17 cellular contexts compared by ENCODE assay signal in the genomic region with DNA sequence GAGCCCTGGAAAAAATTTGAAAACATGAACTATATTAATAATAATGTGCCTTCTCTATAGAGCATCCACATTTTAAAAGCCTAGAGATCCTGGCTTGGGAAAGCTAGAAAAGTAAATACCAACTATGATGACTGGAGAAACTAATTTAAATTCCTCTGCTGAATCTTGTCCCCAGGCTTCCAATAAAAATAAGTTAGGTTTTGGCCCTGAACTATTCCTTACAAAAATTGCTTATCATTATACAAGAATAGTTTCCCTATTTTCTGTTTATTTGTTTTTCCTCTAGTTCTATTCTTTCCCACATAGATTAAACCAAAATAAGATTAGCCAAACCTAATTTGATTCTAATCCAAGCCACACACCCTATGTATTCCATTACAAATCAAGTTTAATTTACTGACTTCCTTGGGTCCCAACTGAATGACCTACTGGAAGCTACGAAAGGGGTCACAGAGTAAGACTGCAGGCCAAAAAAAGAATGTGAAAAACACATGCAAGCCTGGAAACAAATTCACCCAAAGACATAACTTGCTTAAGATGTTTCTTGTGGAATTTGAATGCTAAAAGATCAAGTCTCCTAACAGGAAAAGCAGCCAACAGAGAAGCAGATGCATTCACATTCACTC.
A peak's percentile ranks its signal among the peaks of the same experiment; 100 is the strongest.
DNase-seq lines count a peak whose midpoint lies in the region; ATAC-seq and TF ChIP-seq lines count a peak whose summit lies in the region.
"Had no signal": no experiment of that assay in that cellular context is flagged by ENCODE, and none has a peak within 500 bp of the region (broad histone marks: within the 10 kb centered on the region; RNA-seq: fewer than 3 reads in every experiment).

No MANE protein-coding gene starts in this region.

- POLR2A ChIA-PET in T-cell (lab: Charles Lee) = interaction anchor here in 1 of 2 donors (0.5 to 0.6 kb wide), 2 partner anchors 191 to 703 kb away, joined by 3 to 20 read pairs; no protein-coding TSS in a partner anchor

- H3K27ac ChIP-seq in left ventricle myocardium inferior (replicated peaks) = peak overlapping the region; percentile 44
- H3K27ac ChIP-seq: BLaER1, pancreas had no signal

- CTCF ChIA-PET in T-cell (lab: Charles Lee) = no interaction called here

- no peak overlapping the region for H3K27ac Mint-ChIP-seq in T-cell
- H3K27ac Mint-ChIP-seq: activated CD4-positive, alpha-beta memory T cell treated with anti-CD3 and anti-CD28 coated beads for 36 hours had no signal

- no peak for TF ChIP-seq CTCF in left ventricle myocardium inferior (IDR thresholded peaks at IDR 0.05; ENCODE audit: borderline replicate concordance)

- H3K9me3 Mint-ChIP-seq in T-cell = peaks cover 0 to 5% (median 0%) of the 10 kb centered on the region in 3 donors

- H3K27me3 Mint-ChIP-seq in T-cell = no peaks in the 10 kb centered on the region
- H3K27me3 Mint-ChIP-seq: activated CD4-positive, alpha-beta memory T cell treated with anti-CD3 and anti-CD28 coated beads for 36 hours; stimulated activated naive B cell treated with anti-CD40 and anti-IgM and Interleukin-4, amounts not matched to agents 10 μg/mL and 1 μg/mL and 100 μg/mL, for 72 hours had no signal

- H3K9ac ChIP-seq in adipocyte (ENCODE audit: low read length) = peak overlapping the region; percentile 63
- H3K9ac ChIP-seq: BLaER1 had no signal

- DNase-seq in EL = peak; percentile 23
- DNase-seq in adipocyte (ENCODE audit: low read depth) = peak; percentile 53
- no peak for DNase-seq in left ventricle myocardium inferior
- DNase-seq in stromal cell of bone marrow (ENCODE audit: low read depth) = peak; percentile 18
- no peak for DNase-seq in T-cell
- DNase-seq in activated effector memory CD4-positive, alpha-beta T cell treated with anti-CD3 and anti-CD28 coated beads, Interleukin-2, amount 50 U/mL, for 16 hours = no peak
- DNase-seq in NCI-H187 (lab: John Stamatoyannopoulos, UW) = no peak
- DNase-seq: activated CD4-positive, alpha-beta memory T cell treated with anti-CD3 and anti-CD28 coated beads for 36 hours; activated T-cell treated with anti-CD3 and anti-CD28 coated beads, Interleukin-2, amount 50 U/mL, for 48 hours; kidney; MG63; NCI-H187 treated with DMSO at 0.1 percent for 48 hours; NCI-H526 treated with DMSO at 0.1 percent for 48 hours; pancreas; stimulated activated naive B cell treated with anti-CD40 and anti-IgM and Interleukin-4, amounts not matched to agents 10 μg/mL and 1 μg/mL and 100 μg/mL, for 72 hours had no signal

- H3K36me3 ChIP-seq in adipocyte (ENCODE audit: control insufficient read depth, insufficient read depth, low read length, severe bottlenecking) = peaks cover 2% of the 10 kb centered on the region
- H3K36me3 ChIP-seq in left ventricle myocardium inferior = peaks cover 10% of the 10 kb centered on the region

- H3K4me3 Mint-ChIP-seq in T-cell = no peak overlapping the region
- H3K4me3 Mint-ChIP-seq: activated CD4-positive, alpha-beta memory T cell treated with anti-CD3 and anti-CD28 coated beads for 36 hours; stimulated activated naive B cell treated with anti-CD40 and anti-IgM and Interleukin-4, amounts not matched to agents 10 μg/mL and 1 μg/mL and 100 μg/mL, for 72 hours had no signal

- H3K4me1 Mint-ChIP-seq in T-cell = no peaks in the 10 kb centered on the region

- intact Hi-C loops in left ventricle myocardium inferior (cut with micrococcal nuclease) = loop anchor here (5.0 to 10.0 kb wide), 3 partner anchors 179 to 707 kb away; no protein-coding TSS in a partner anchor

- no peaks in the 10 kb centered on the region for H3K9me3 ChIP-seq in adipocyte (ENCODE audit: control insufficient read depth, low read length)
- peaks cover 18% of the 10 kb centered on the region for H3K9me3 ChIP-seq in left ventricle myocardium inferior (replicated peaks)
- H3K9me3 ChIP-seq: pancreas had no signal

- H3K36me3 Mint-ChIP-seq in T-cell = no peaks in the 10 kb centered on the region
- H3K36me3 Mint-ChIP-seq: activated CD4-positive, alpha-beta memory T cell treated with anti-CD3 and anti-CD28 coated beads for 36 hours had no signal

- peaks cover 45% of the 10 kb centered on the region for H3K4me1 ChIP-seq in adipocyte (ENCODE audit: control insufficient read depth, insufficient read depth, low read length)
- H3K4me1 ChIP-seq in left ventricle myocardium inferior = peaks cover 26% of the 10 kb centered on the region
- H3K4me1 ChIP-seq: BLaER1 had no signal

- H3K27me3 ChIP-seq in adipocyte (replicated peaks; ENCODE audit: control insufficient read depth, insufficient read depth, low read length) = no peaks in the 10 kb centered on the region
- no peaks in the 10 kb centered on the region for H3K27me3 ChIP-seq in left ventricle myocardium inferior (ENCODE audit: low read depth)
- H3K27me3 ChIP-seq: BLaER1, MG63, pancreas had no signal

- no peak for ATAC-seq in T-cell (replicated peaks in 1 of 4)
- no peak for ATAC-seq in HG02973 (IDR thresholded peaks at IDR 0.05; ENCODE audit: unreplicated experiment)
- ATAC-seq: pancreas; stimulated activated naive B cell treated with anti-CD40 and anti-IgM and Interleukin-4, amounts not matched to agents 10 μg/mL and 1 μg/mL and 100 μg/mL, for 72 hours had no signal

- H3K4me3 ChIP-seq in adipocyte (ENCODE audit: low read length) (no peak overlapping the region), left ventricle myocardium inferior (no peak overlapping the region)
- H3K4me3 ChIP-seq: BLaER1, MG63, pancreas had no signal

Comparison
In these comparisons a context has a peak if more than half of its experiments do, and no peak if none do; other contexts are left out.
1. DNase-seq: peak in EL (single experiment), adipocyte (single experiment) and stromal cell of bone marrow (single experiment); none in left ventricle myocardium inferior (single experiment), T-cell (0 of 34), activated effector memory CD4-positive, alpha-beta T cell treated with anti-CD3 and anti-CD28 coated beads, Interleukin-2, amount 50 U/mL, for 16 hours (single experiment) and NCI-H187 (0 of 2).